ENCODE assay signal across 8 cellular contexts in genomic region chr15:43746245-43746902, GRCh38.
A peak's percentile ranks its signal among the peaks of the same experiment; 100 is the strongest.
DNase-seq lines count a peak whose midpoint lies in the region; ATAC-seq lines count a peak whose summit lies in the region.
"Not testable (repeated sequence)": the region's sequence is repeated elsewhere in the genome, so short reads cannot be mapped to it uniquely, and the experiment has no call there.

PDIA3 (plus strand) TSS chr15:43746438; CDS start chr15:43746540, 102 bp downstream.

- H3K27ac ChIP-seq in BLaER1: peak within 1 kb of the TSS; percentile 95

- peak within 1 kb of the TSS; percentile 96 for H3K9ac ChIP-seq in BLaER1

- H3K4me1 ChIP-seq in BLaER1: peaks cover 43% of the 10 kb centered on the region

- not testable (repeated sequence) for H3K27me3 ChIP-seq in BLaER1

- DNase-seq in NCI-H748 (lab: John Stamatoyannopoulos, UW; ENCODE audit: unreplicated experiment) (peak; percentile 87), dedifferentiated amniotic fluid mesenchymal stem cell (ENCODE audit: extremely low spot score) (peak; percentile 80), left kidney (ENCODE audit: low read depth, low spot score) (peak; percentile 97)
- DNase-seq in activated CD4-positive, alpha-beta T cell treated with anti-CD3 and anti-CD28 coated beads, Interleukin-2, amount 50 U/mL, for 4 hours: peak; percentile 70 to 71
- DNase-seq in stimulated activated CD4-positive, alpha-beta T cell treated with anti-CD3 and anti-CD28 coated beads, Interleukin-1b, Interleukin-23, amount 100 ng/mL, for 4 hours (ENCODE audit: low read depth in 2 of 2): peak; percentile 68 to 83

- not testable (repeated sequence) for H3K36me3 ChIP-seq in BLaER1

- H3K4me3 ChIP-seq in BLaER1: peak within 1 kb of the TSS; percentile 84

- ATAC-seq in GM19328 (IDR thresholded peaks at IDR 0.05; ENCODE audit: unreplicated experiment) (peak; percentile 68), HG03460 (IDR thresholded peaks at IDR 0.05; ENCODE audit: unreplicated experiment) (peak; percentile 72)

- peak within 1 kb of the TSS; percentile 87 for H3K4me2 ChIP-seq in BLaER1

- not testable (repeated sequence) for H3K9me3 ChIP-seq in BLaER1

- peaks cover 46% of the 10 kb centered on the region for H4K20me1 ChIP-seq in BLaER1

Comparison
In these comparisons a context has a peak if more than half of its experiments do, and no peak if none do; other contexts are left out.
1. Peak in every context shown above with its lines: DNase-seq, ATAC-seq, H3K4me3 ChIP-seq and H3K27ac ChIP-seq.